ENCODE assay signal across 8 cellular contexts in the genomic region with DNA sequence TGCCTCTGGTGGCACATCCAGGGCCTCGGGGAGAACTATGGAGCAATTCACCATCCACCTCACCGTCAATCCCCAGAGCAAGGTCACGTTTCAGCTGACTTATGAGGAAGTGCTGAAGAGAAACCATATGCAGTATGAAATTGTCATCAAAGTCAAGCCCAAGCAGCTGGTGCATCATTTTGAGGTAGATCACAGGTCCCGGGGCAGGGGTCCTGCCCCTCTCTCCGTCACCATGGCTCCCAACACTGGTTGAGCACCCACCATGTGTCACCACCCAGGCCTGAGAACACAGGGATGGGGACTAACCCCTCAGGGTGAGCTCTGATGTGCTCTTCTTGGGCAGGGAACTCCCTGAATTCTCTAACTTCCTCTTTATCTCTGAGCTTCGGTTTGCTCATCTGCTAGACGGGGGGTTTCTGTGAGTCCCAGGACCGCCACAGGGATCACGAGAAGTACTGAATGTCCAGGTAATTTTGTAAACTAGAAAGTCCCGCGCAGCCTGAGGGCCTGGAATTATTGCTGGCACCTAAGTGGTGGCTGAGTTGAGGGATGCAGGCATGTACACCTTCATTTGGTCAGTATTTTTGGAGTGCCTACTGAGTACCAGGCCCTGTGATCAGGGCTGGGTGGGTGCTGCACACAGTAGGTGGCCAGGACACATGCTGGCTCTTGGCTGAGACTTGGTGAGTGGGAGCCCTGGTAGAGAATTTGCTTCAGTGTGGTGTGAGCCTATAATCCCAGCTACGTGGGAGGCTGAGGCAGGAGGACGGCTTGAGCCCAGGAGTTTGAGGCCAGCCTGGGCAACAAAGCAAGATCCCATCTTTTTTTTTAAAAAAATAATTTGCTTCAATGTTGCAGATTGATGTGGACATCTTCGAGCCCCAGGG. TPM values are rescaled to one million over a fixed set of nuclear protein-coding genes. Genes with fewer than 3 reads are reported as not detected.
A peak's percentile ranks its signal among the peaks of the same experiment; 100 is the strongest.
DNase-seq lines count a peak whose midpoint lies in the region; ATAC-seq and TF ChIP-seq lines count a peak whose summit lies in the region.

No MANE protein-coding gene starts in this region.

- peaks cover 3% of the 10 kb centered on the region for H3K4me1 Mint-ChIP-seq in stimulated activated naive CD8-positive, alpha-beta T cell treated with anti-CD3 and anti-CD28 coated beads, Interleukin-15, Interleukin-2, amounts not matched to agents 100 ng/mL and 50 ng/mL, for 24 hours (ENCODE audit: low read depth)

- no peaks in the 10 kb centered on the region for H3K36me3 ChIP-seq in heart right ventricle

- H3K4me3 ChIP-seq in heart right ventricle = no peak overlapping the region

- DNase-seq in Right ventricle myocardium superior (peak; percentile 23), heart right ventricle (no peak), SIG-M5 treated with dmso at 0.1 percent for 504 hours (lab: John Stamatoyannopoulos, UW; ENCODE audit: unreplicated experiment) (peak; percentile 85), OCI-M2 (lab: John Stamatoyannopoulos, UW; ENCODE audit: unreplicated experiment) (no peak), NCI-H2029 treated with DMSO at 0.1 percent for 48 hours (lab: John Stamatoyannopoulos, UW) (no peak), ureter (ENCODE audit: low spot score) (no peak)

- no peak overlapping the region for H3K4me3 Mint-ChIP-seq in stimulated activated naive CD8-positive, alpha-beta T cell treated with anti-CD3 and anti-CD28 coated beads, Interleukin-15, Interleukin-2, amounts not matched to agents 100 ng/mL and 50 ng/mL, for 24 hours

- no peak for TF ChIP-seq CTCF in heart right ventricle (IDR thresholded peaks at IDR 0.05)

- H3K4me1 ChIP-seq in heart right ventricle = peaks cover 0 to 19% (median 0%) of the 10 kb centered on the region in 9 donors

- H3K27ac ChIP-seq in heart right ventricle = peak overlapping the region in 1 of 10 donors; percentile 47

- H3K27me3 ChIP-seq in heart right ventricle = peaks cover 0 to 8% (median 0%) of the 10 kb centered on the region in 7 donors

- ATAC-seq in Right ventricle myocardium superior (ENCODE audit: poor library complexity) (no peak), heart right ventricle (no peak), HG02973 (IDR thresholded peaks at IDR 0.05; ENCODE audit: unreplicated experiment) (peak; percentile 65)

- intact Hi-C loops in Right ventricle myocardium superior (cut with DNase I) (no loop called here), heart right ventricle (cut with DNase I) (loop anchor here in 2 of 10 donors (10.0 kb wide), 2 partner anchors 115 to 295 kb away; partner anchors contain the start of gene STIMATE (in 1 of the 2))

- 79 to 81% methylated on average over 14 of the region's 14 CpGs for WGBS in heart right ventricle, 2 donors

- H3K36me3 Mint-ChIP-seq in stimulated activated naive CD8-positive, alpha-beta T cell treated with anti-CD3 and anti-CD28 coated beads, Interleukin-15, Interleukin-2, amounts not matched to agents 100 ng/mL and 50 ng/mL, for 24 hours (ENCODE audit: low read depth) = no peaks in the 10 kb centered on the region

- no peaks in the 10 kb centered on the region for H3K27me3 Mint-ChIP-seq in stimulated activated naive CD8-positive, alpha-beta T cell treated with anti-CD3 and anti-CD28 coated beads, Interleukin-15, Interleukin-2, amounts not matched to agents 100 ng/mL and 50 ng/mL, for 24 hours

- peak overlapping the region; percentile 67 for H3K27ac Mint-ChIP-seq in stimulated activated naive CD8-positive, alpha-beta T cell treated with anti-CD3 and anti-CD28 coated beads, Interleukin-15, Interleukin-2, amounts not matched to agents 100 ng/mL and 50 ng/mL, for 24 hours

- no peaks in the 10 kb centered on the region for H3K9me3 Mint-ChIP-seq in stimulated activated naive CD8-positive, alpha-beta T cell treated with anti-CD3 and anti-CD28 coated beads, Interleukin-15, Interleukin-2, amounts not matched to agents 100 ng/mL and 50 ng/mL, for 24 hours

- no peaks in the 10 kb centered on the region for H3K9me3 ChIP-seq in heart right ventricle

RNA-seq across cellular contexts. Expression of gene ITIH1, which starts 2.3 kb away (rescaled TPM):
- total RNA-seq in Right ventricle myocardium superior (not detected), heart right ventricle (not detected), ureter (not detected)
- polyA plus RNA-seq in heart right ventricle = under 1 TPM in 1 of 2 donors, not detected in 1; 0.13 TPM

RNA-seq across cellular contexts. Expression of gene NEK4, which starts 8.9 kb away (rescaled TPM):
- 19.5 TPM for total RNA-seq in Right ventricle myocardium superior
- 10 to 100 TPM; 12.9 to 21.4 (median 17.2) TPM for total RNA-seq in heart right ventricle
- polyA plus RNA-seq in heart right ventricle = 1 to 10 TPM; 4.6 to 5.0 TPM
- 36.3 TPM for total RNA-seq in ureter

RNA-seq across cellular contexts. Expression of gene ITIH3, which starts 14.9 kb away (rescaled TPM):
- total RNA-seq in Right ventricle myocardium superior (0.35 TPM), heart right ventricle (under 1 TPM; 0.13 to 0.97 (median 0.41) TPM), ureter (4.6 TPM)
- 1 to 10 TPM; 1.0 to 1.3 TPM for polyA plus RNA-seq in heart right ventricle

RNA-seq across cellular contexts. Expression of gene ITIH4, which starts 50.8 kb away (rescaled TPM):
- total RNA-seq in Right ventricle myocardium superior (1.3 TPM), heart right ventricle (1 to 10 TPM; 2.3 to 9.3 (median 4.3) TPM), ureter (37.1 TPM)
- polyA plus RNA-seq in heart right ventricle = 10 to 100 TPM in 1 of 2 donors, 1 to 10 TPM in 1; 1.5 to 17.9 TPM

RNA-seq across cellular contexts. Expression of gene MUSTN1, which starts 55.2 kb away (rescaled TPM):
- total RNA-seq in Right ventricle myocardium superior (17.8 TPM), heart right ventricle (10 to 100 TPM; 13.0 to 91.1 (median 37.5) TPM), ureter (15.9 TPM)
- polyA plus RNA-seq in heart right ventricle = 100 to 1,000 TPM in 1 of 2 donors, 10 to 100 TPM in 1; 59.6 to 182 TPM

Comparison
In these comparisons a context has a peak if more than half of its experiments do, and no peak if none do; other contexts are left out.
1. DNase-seq: peak in Right ventricle myocardium superior (single experiment) and SIG-M5 treated with dmso at 0.1 percent for 504 hours (single experiment); none in heart right ventricle (0 of 2), OCI-M2 (single experiment), NCI-H2029 treated with DMSO at 0.1 percent for 48 hours (single experiment) and ureter (single experiment).